Comparison of ENCODE assay signal across 1 cellular context in genomic region chr6:53014744-53015143, GRCh38.
TF ChIP-seq lines count a peak whose summit lies in the region.

No MANE protein-coding gene starts in this region.

TF ChIP-seq in HepG2, 621 proteins besides CTCF, POLR2A, EP300 and RAD21:
- no peak for TF ChIP-seq ZGPAT (CRISPR knock-in tag; IDR thresholded peaks at IDR 0.05)
- no peak for TF ChIP-seq GTF2F1 (IDR thresholded peaks at IDR 0.05; ENCODE audit: low read length)
- TF ChIP-seq ZSCAN21 (CRISPR knock-in tag; IDR thresholded peaks at IDR 0.05; ENCODE audit: borderline replicate concordance) = no peak
- TF ChIP-seq PLRG1 (conservative IDR thresholded peaks at IDR 0.05) = no peak
- TF ChIP-seq DDIT3 (CRISPR knock-in tag; IDR thresholded peaks at IDR 0.05) = no peak
- TF ChIP-seq HMG20A (CRISPR knock-in tag; IDR thresholded peaks at IDR 0.05; ENCODE audit: borderline replicate concordance) = no peak
- TF ChIP-seq HNRNPUL1 (IDR thresholded peaks at IDR 0.05; ENCODE audit: low read depth, low read length) = no peak
- TF ChIP-seq ZNF616 (CRISPR knock-in tag; IDR thresholded peaks at IDR 0.05; ENCODE audit: low read depth) = no peak
- TF ChIP-seq TEAD3 (CRISPR knock-in tag; optimal IDR thresholded peaks at IDR 0.05; ENCODE audit: borderline replicate concordance) = no peak
- TF ChIP-seq ISX (CRISPR knock-in tag; conservative IDR thresholded peaks at IDR 0.05) = no peak
- TF ChIP-seq NR2F6 (IDR thresholded peaks at IDR 0.05) = no peak
- TF ChIP-seq NR2F6 (CRISPR knock-in tag; IDR thresholded peaks at IDR 0.05) = no peak
- no peak for TF ChIP-seq ZFAT (CRISPR knock-in tag; conservative IDR thresholded peaks at IDR 0.05)
- TF ChIP-seq GATAD2A (CRISPR knock-in tag; IDR thresholded peaks at IDR 0.05) = no peak
- TF ChIP-seq NCOR1 (IDR thresholded peaks at IDR 0.05; ENCODE audit: borderline replicate concordance, low read length) = no peak
- no peak for TF ChIP-seq RBM22 (optimal IDR thresholded peaks at IDR 0.05; ENCODE audit: low read length)
- no peak for TF ChIP-seq HHEX (CRISPR knock-in tag; IDR thresholded peaks at IDR 0.05)
- TF ChIP-seq GLI4 (CRISPR knock-in tag; IDR thresholded peaks at IDR 0.05; ENCODE audit: borderline replicate concordance) = no peak
TF ChIP-seq in HepG2: peak in this region for 0.
